ENCODE assay signal across 1 cellular context in the genomic region with DNA sequence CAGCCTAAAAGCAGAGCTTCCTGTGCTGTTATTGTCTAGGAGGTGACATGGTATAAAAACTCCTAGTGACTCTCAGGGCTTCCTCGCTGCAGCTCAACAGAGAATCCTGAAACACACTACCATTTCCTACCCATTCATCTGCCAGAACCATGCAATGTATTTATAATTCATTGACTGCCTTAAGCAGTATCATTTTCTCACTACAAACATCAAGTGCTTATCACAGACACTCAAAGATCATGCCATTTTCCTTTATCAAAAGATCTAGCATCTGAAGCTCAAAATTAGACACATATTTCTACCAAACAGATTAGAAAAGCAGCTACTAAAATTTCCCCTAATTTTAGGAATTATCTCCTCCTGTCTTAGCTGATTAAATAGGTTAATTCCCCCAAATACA.
TF ChIP-seq lines count a peak whose summit lies in the region.

No MANE protein-coding gene starts in this region.

TF ChIP-seq in HepG2, 621 proteins besides CTCF, POLR2A, EP300 and RAD21:
- TF ChIP-seq, protein P1, sequence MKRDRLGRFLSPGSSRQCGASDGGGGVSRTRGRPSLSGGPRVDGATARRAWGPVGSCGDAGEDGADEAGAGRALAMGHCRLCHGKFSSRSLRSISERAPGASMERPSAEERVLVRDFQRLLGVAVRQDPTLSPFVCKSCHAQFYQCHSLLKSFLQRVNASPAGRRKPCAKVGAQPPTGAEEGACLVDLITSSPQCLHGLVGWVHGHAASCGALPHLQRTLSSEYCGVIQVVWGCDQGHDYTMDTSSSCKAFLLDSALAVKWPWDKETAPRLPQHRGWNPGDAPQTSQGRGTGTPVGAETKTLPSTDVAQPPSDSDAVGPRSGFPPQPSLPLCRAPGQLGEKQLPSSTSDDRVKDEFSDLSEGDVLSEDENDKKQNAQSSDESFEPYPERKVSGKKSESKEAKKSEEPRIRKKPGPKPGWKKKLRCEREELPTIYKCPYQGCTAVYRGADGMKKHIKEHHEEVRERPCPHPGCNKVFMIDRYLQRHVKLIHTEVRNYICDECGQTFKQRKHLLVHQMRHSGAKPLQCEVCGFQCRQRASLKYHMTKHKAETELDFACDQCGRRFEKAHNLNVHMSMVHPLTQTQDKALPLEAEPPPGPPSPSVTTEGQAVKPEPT (CRISPR knock-in tag; IDR thresholded peaks at IDR 0.05; ENCODE audit: low read depth), result no peak
- TF ChIP-seq, protein P2, sequence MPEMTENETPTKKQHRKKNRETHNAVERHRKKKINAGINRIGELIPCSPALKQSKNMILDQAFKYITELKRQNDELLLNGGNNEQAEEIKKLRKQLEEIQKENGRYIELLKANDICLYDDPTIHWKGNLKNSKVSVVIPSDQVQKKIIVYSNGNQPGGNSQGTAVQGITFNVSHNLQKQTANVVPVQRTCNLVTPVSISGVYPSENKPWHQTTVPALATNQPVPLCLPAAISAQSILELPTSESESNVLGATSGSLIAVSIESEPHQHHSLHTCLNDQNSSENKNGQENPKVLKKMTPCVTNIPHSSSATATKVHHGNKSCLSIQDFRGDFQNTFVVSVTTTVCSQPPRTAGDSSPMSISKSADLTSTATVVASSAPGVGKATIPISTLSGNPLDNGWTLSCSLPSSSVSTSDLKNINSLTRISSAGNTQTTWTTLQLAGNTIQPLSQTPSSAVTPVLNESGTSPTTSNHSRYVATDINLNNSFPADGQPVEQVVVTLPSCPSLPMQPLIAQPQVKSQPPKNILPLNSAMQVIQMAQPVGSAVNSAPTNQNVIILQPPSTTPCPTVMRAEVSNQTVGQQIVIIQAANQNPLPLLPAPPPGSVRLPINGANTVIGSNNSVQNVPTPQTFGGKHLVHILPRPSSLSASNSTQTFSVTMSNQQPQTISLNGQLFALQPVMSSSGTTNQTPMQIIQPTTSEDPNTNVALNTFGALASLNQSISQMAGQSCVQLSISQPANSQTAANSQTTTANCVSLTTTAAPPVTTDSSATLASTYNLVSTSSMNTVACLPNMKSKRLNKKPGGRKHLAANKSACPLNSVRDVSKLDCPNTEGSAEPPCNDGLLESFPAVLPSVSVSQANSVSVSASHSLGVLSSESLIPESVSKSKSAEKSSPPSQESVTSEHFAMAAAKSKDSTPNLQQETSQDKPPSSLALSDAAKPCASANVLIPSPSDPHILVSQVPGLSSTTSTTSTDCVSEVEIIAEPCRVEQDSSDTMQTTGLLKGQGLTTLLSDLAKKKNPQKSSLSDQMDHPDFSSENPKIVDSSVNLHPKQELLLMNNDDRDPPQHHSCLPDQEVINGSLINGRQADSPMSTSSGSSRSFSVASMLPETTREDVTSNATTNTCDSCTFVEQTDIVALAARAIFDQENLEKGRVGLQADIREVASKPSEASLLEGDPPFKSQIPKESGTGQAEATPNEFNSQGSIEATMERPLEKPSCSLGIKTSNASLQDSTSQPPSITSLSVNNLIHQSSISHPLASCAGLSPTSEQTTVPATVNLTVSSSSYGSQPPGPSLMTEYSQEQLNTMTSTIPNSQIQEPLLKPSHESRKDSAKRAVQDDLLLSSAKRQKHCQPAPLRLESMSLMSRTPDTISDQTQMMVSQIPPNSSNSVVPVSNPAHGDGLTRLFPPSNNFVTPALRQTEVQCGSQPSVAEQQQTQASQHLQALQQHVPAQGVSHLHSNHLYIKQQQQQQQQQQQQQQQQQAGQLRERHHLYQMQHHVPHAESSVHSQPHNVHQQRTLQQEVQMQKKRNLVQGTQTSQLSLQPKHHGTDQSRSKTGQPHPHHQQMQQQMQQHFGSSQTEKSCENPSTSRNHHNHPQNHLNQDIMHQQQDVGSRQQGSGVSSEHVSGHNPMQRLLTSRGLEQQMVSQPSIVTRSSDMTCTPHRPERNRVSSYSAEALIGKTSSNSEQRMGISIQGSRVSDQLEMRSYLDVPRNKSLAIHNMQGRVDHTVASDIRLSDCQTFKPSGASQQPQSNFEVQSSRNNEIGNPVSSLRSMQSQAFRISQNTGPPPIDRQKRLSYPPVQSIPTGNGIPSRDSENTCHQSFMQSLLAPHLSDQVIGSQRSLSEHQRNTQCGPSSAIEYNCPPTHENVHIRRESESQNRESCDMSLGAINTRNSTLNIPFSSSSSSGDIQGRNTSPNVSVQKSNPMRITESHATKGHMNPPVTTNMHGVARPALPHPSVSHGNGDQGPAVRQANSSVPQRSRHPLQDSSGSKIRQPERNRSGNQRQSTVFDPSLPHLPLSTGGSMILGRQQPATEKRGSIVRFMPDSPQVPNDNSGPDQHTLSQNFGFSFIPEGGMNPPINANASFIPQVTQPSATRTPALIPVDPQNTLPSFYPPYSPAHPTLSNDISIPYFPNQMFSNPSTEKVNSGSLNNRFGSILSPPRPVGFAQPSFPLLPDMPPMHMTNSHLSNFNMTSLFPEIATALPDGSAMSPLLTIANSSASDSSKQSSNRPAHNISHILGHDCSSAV (CRISPR knock-in tag; IDR thresholded peaks at IDR 0.05; ENCODE audit: borderline replicate concordance), result no peak
- TF ChIP-seq NCOR1 (IDR thresholded peaks at IDR 0.05; ENCODE audit: borderline replicate concordance, low read length) (no peak), AHR (CRISPR knock-in tag; IDR thresholded peaks at IDR 0.05) (no peak), ZNF547 (CRISPR knock-in tag; IDR thresholded peaks at IDR 0.05) (no peak)
- TF ChIP-seq, protein P3, sequence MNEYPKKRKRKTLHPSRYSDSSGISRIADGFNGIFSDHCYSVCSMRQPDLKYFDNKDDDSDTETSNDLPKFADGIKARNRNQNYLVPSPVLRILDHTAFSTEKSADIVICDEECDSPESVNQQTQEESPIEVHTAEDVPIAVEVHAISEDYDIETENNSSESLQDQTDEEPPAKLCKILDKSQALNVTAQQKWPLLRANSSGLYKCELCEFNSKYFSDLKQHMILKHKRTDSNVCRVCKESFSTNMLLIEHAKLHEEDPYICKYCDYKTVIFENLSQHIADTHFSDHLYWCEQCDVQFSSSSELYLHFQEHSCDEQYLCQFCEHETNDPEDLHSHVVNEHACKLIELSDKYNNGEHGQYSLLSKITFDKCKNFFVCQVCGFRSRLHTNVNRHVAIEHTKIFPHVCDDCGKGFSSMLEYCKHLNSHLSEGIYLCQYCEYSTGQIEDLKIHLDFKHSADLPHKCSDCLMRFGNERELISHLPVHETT (CRISPR knock-in tag; conservative IDR thresholded peaks at IDR 0.05), result no peak
- TF ChIP-seq, protein P4, sequence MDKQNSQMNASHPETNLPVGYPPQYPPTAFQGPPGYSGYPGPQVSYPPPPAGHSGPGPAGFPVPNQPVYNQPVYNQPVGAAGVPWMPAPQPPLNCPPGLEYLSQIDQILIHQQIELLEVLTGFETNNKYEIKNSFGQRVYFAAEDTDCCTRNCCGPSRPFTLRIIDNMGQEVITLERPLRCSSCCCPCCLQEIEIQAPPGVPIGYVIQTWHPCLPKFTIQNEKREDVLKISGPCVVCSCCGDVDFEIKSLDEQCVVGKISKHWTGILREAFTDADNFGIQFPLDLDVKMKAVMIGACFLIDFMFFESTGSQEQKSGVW (CRISPR knock-in tag; IDR thresholded peaks at IDR 0.05; ENCODE audit: borderline replicate concordance), result no peak
TF ChIP-seq in HepG2: peak in this region for 0.
